ENCODE assay signal across 13 cellular contexts in genomic region chr2:86186431-86186830, GRCh38. TPM values are rescaled to one million over a fixed set of nuclear protein-coding genes. Genes with fewer than 3 reads are reported as not detected.
A peak's percentile ranks its signal among the peaks of the same experiment; 100 is the strongest.
DNase-seq lines count a peak whose midpoint lies in the region; ATAC-seq, FAIRE-seq and TF ChIP-seq lines count a peak whose summit lies in the region.
"Had no signal": no experiment of that assay in that cellular context is flagged by ENCODE, and none has a peak within 500 bp of the region (broad histone marks: within the 10 kb centered on the region; RNA-seq: fewer than 3 reads in every experiment).

No MANE protein-coding gene starts in this region.

- peak; percentile 31 for DNase-seq in activated CD4-positive, alpha-beta T cell treated with anti-CD3 and anti-CD28 coated beads for 36 hours
- no peak for DNase-seq in activated CD4-positive, alpha-beta T cell treated with anti-CD3 and anti-CD28 coated beads for 48 hours
- no peak for DNase-seq in activated naive CD4-positive, alpha-beta T cell treated with anti-CD3 and anti-CD28 coated beads, Interleukin-2, amount 50 U/mL, for 72 hours (ENCODE audit: low spot score in 2 of 2)
- DNase-seq in gastrocnemius medialis (no peak), cerebellum (ENCODE audit: low spot score) (no peak), frontal cortex (ENCODE audit: low spot score in 2 of 2) (no peak)
- DNase-seq: brain microvascular endothelial cell, GOT3, NCI-H2227 treated with DMSO at 0.1 percent for 48 hours, small intestine had no signal

- H3K9me3 Mint-ChIP-seq in activated CD4-positive, alpha-beta T cell treated with anti-CD3 and anti-CD28 coated beads for 36 hours (ENCODE audit: low read depth) = no peaks in the 10 kb centered on the region
- H3K9me3 Mint-ChIP-seq in activated naive CD4-positive, alpha-beta T cell treated with anti-CD3 and anti-CD28 coated beads, Interleukin-2, amount 50 U/mL, for 72 hours = no peaks in the 10 kb centered on the region

- no peaks in the 10 kb centered on the region for H3K27me3 ChIP-seq in gastrocnemius medialis
- H3K27me3 ChIP-seq: brain microvascular endothelial cell had no signal

- ATAC-seq in activated CD4-positive, alpha-beta T cell treated with anti-CD3 and anti-CD28 coated beads for 36 hours = peak; percentile 71
- ATAC-seq in HG03354 (IDR thresholded peaks at IDR 0.05; ENCODE audit: poor library complexity, severe bottlenecking, unreplicated experiment) (peak; percentile 43), gastrocnemius medialis (no peak), HG02840 (IDR thresholded peaks at IDR 0.05; ENCODE audit: low FRiP score, unreplicated experiment) (no peak)
- ATAC-seq in activated naive CD4-positive, alpha-beta T cell treated with anti-CD3 and anti-CD28 coated beads, Interleukin-2, amount 50 U/mL, for 72 hours = peak; percentile 72 to 81

- POLR2A ChIA-PET in activated CD4-positive, alpha-beta T cell treated with anti-CD3 and anti-CD28 coated beads for 36 hours (lab: Charles Lee) = interaction anchor here (0.6 kb wide), 1 partner anchor 83 kb away, joined by 5 read pairs; no protein-coding TSS in a partner anchor

- H3K4me1 ChIP-seq in gastrocnemius medialis = peaks cover 64 to 74% of the 10 kb centered on the region in 2 donors

- no peak for FAIRE-seq in frontal cortex (lab: Jason Lieb, UNC)
- FAIRE-seq: G401.6, small intestine had no signal

- H3K27ac Mint-ChIP-seq in activated CD4-positive, alpha-beta T cell treated with anti-CD3 and anti-CD28 coated beads for 36 hours = peak overlapping the region; percentile 94
- H3K27ac Mint-ChIP-seq in activated naive CD4-positive, alpha-beta T cell treated with anti-CD3 and anti-CD28 coated beads, Interleukin-2, amount 50 U/mL, for 72 hours = peak overlapping the region; percentile 87 to 90

- H3K36me3 Mint-ChIP-seq in activated CD4-positive, alpha-beta T cell treated with anti-CD3 and anti-CD28 coated beads for 36 hours (ENCODE audit: low read depth) = peaks cover 50% of the 10 kb centered on the region
- H3K36me3 Mint-ChIP-seq in activated naive CD4-positive, alpha-beta T cell treated with anti-CD3 and anti-CD28 coated beads, Interleukin-2, amount 50 U/mL, for 72 hours = peaks cover 8 to 23% of the 10 kb centered on the region in 2 donors

- in situ Hi-C loops in gastrocnemius medialis (cut with MboI; ENCODE audit: low sequenced_read_pairs in 4 of 4) = loop anchor here in 1 of 4 donors (25.0 kb wide), 1 partner anchor 824 kb away; the partner anchor contains the start of genes ELMOD3 and RETSAT

- no peaks in the 10 kb centered on the region for H3K9me3 ChIP-seq in gastrocnemius medialis

- no peak for TF ChIP-seq POLR2A in gastrocnemius medialis (IDR thresholded peaks at IDR 0.05)

- intact Hi-C loops in activated CD4-positive, alpha-beta T cell treated with anti-CD3 and anti-CD28 coated beads for 36 hours (cut with DNase I, micrococcal nuclease) = no loop called here
- intact Hi-C loops in gastrocnemius medialis (cut with DNase I; ENCODE audit: low total_unique reads) = loop anchor here (1.0 kb wide), 1 partner anchor 45 kb away; no protein-coding TSS in a partner anchor

- no peak overlapping the region for H3K4me3 Mint-ChIP-seq in activated CD4-positive, alpha-beta T cell treated with anti-CD3 and anti-CD28 coated beads for 36 hours

- no peak overlapping the region for H3K4me3 ChIP-seq in gastrocnemius medialis

- CTCF ChIA-PET in activated CD4-positive, alpha-beta T cell treated with anti-CD3 and anti-CD28 coated beads for 36 hours (lab: Charles Lee) = interaction anchor here (1.1 to 1.4 kb wide), 2 partner anchors 10 to 35 kb away, joined by 4 to 5 read pairs; no protein-coding TSS in a partner anchor

- no peaks in the 10 kb centered on the region for H3K27me3 Mint-ChIP-seq in activated CD4-positive, alpha-beta T cell treated with anti-CD3 and anti-CD28 coated beads for 36 hours

- H3K36me3 ChIP-seq in gastrocnemius medialis = no peaks in the 10 kb centered on the region
- H3K36me3 ChIP-seq: brain microvascular endothelial cell had no signal

- H3K27ac ChIP-seq in gastrocnemius medialis = peak overlapping the region; percentile 72 to 80 (median 74)
- H3K27ac ChIP-seq: brain microvascular endothelial cell had no signal

- H3K4me1 Mint-ChIP-seq in activated CD4-positive, alpha-beta T cell treated with anti-CD3 and anti-CD28 coated beads for 36 hours = peaks cover 81% of the 10 kb centered on the region

- no peak for TF ChIP-seq CTCF in gastrocnemius medialis (IDR thresholded peaks at IDR 0.05 in 4 of 5, conservative IDR thresholded peaks at IDR 0.05 in 1 of 5)

RNA-seq across cellular contexts. Expression of gene IMMT, which starts 8.8 kb away (rescaled TPM):
- total RNA-seq in activated CD4-positive, alpha-beta T cell treated with anti-CD3 and anti-CD28 coated beads for 36 hours = 100 to 1,000 TPM; 172 to 182 TPM
- total RNA-seq in activated naive CD4-positive, alpha-beta T cell treated with anti-CD3 and anti-CD28 coated beads, Interleukin-2, amount 50 U/mL, for 72 hours = 100 to 1,000 TPM; 177 to 180 TPM
- total RNA-seq in gastrocnemius medialis (100 to 1,000 TPM in 3 of 4 donors, 10 to 100 TPM in 1; 83.5 to 153 (median 127) TPM), cerebellum (51.2 TPM), frontal cortex (43.6 TPM)

RNA-seq across cellular contexts. Expression of gene MRPL35, which starts 12.8 kb away (rescaled TPM):
- 10 to 100 TPM; 83.2 to 93.2 TPM for total RNA-seq in activated CD4-positive, alpha-beta T cell treated with anti-CD3 and anti-CD28 coated beads for 36 hours
- total RNA-seq in activated naive CD4-positive, alpha-beta T cell treated with anti-CD3 and anti-CD28 coated beads, Interleukin-2, amount 50 U/mL, for 72 hours = 10 to 100 TPM; 47.2 to 60.5 TPM
- total RNA-seq in gastrocnemius medialis = 10 to 100 TPM; 22.2 to 62.3 (median 38.8) TPM
- total RNA-seq in cerebellum = 32.9 TPM
- total RNA-seq in frontal cortex = 57.1 TPM

Comparison
In these comparisons a context has a peak if more than half of its experiments do, and no peak if none do; other contexts are left out.
1. ATAC-seq: peak in activated CD4-positive, alpha-beta T cell treated with anti-CD3 and anti-CD28 coated beads for 36 hours (single experiment), HG03354 (single experiment) and activated naive CD4-positive, alpha-beta T cell treated with anti-CD3 and anti-CD28 coated beads, Interleukin-2, amount 50 U/mL, for 72 hours (2 of 2); none in gastrocnemius medialis (0 of 2) and HG02840 (single experiment).